ENCODE assay signal across 8 cellular contexts in genomic region chr12:106954462-106955376, GRCh38. TPM values are rescaled to one million over a fixed set of nuclear protein-coding genes. Genes with fewer than 3 reads are reported as not detected.
A peak's percentile ranks its signal among the peaks of the same experiment; 100 is the strongest.
DNase-seq lines count a peak whose midpoint lies in the region; ATAC-seq, FAIRE-seq and TF ChIP-seq lines count a peak whose summit lies in the region.

No MANE protein-coding gene starts in this region.

- no peak for TF ChIP-seq POLR2A in NB4 (IDR thresholded peaks at IDR 0.05; ENCODE audit: extremely low read depth, insufficient read length)
- no peak for TF ChIP-seq POLR2A in K562 (conservative IDR thresholded peaks at IDR 0.05)

- ATAC-seq in K562 (peak; percentile 50), GM21576 (IDR thresholded peaks at IDR 0.05; ENCODE audit: unreplicated experiment) (no peak)

- DNase-seq in stimulated activated CD4-positive, alpha-beta T cell treated with anti-CD3 and anti-CD28 coated beads, Interleukin-15, amount 100 ng/mL, for 24 hours, result peak; percentile 17
- no peak for DNase-seq in stimulated activated CD4-positive, alpha-beta T cell treated with anti-CD3 and anti-CD28 coated beads, Interleukin-12 subunit alpha, Interleukin-12 subunit beta, amount 100 ng/mL, for 4 hours
- peak; percentile 30 for DNase-seq in NB4 (ENCODE audit: low read depth)
- peak; percentile 45 to 68 (median 48) for DNase-seq in K562 (ENCODE audit: extremely low read depth in 1 of 4, low spot score in 3 of 4)
- DNase-seq in iPS-NIHi11 (ENCODE audit: low spot score), result peak; percentile 21
- DNase-seq in small intestine, result peak; percentile 30
- DNase-seq in SIG-M5 (lab: John Stamatoyannopoulos, UW), result no peak

- peaks cover 0 to 18% of the 10 kb centered on the region in 2 experiments; a peak in 3 of 5 replicates for H3K4me1 ChIP-seq in K562 (replicated peaks in 1 of 2; ENCODE audit: control insufficient read depth in 2 of 2, insufficient read depth in 2 of 2, low read length in 2 of 2)
- H3K4me1 ChIP-seq in small intestine (ENCODE audit: control insufficient read depth in 2 of 2, insufficient read depth in 1 of 2, low read depth in 1 of 2, low read length in 1 of 2), result no peaks in the 10 kb centered on the region

- H3K4me2 ChIP-seq in K562 (ENCODE audit: insufficient read depth, low read length), result peak overlapping the region; percentile 77

- no peak for TF ChIP-seq RAD21 in K562 (CRISPR knock-in tag; conservative IDR thresholded peaks at IDR 0.05 in 1 of 2, IDR thresholded peaks at IDR 0.05 in 1 of 2)

- intact Hi-C loops in K562 (cut with micrococcal nuclease), result no loop called here

- H3K27ac ChIP-seq in K562 (ENCODE audit: extremely low read depth, low read depth, low read length) (peak overlapping the region; percentile 87), small intestine (ENCODE audit: low read depth in 1 of 2, low read length in 1 of 2) (peak overlapping the region; percentile 98 to 99)

- peak overlapping the region; percentile 79 to 93 for H3K9ac ChIP-seq in K562 (ENCODE audit: insufficient read depth in 1 of 2, low read depth in 2 of 2, low read length in 2 of 2)

- POLR2A ChIA-PET in K562 (lab: Yijun Ruan, JAX), result interaction anchor here (0.5 to 3.5 kb wide), 18 partner anchors 8 to 597 kb away, joined by 3 to 28 read pairs (median 6); partner anchors contain the start of gene POLR3B

- H4K20me1 ChIP-seq in K562 (replicated peaks; ENCODE audit: control insufficient read depth, insufficient read depth, low read length), result no peaks in the 10 kb centered on the region

- no peak for TF ChIP-seq CTCF in NB4 (IDR thresholded peaks at IDR 0.05; ENCODE audit: low read depth, low read length)
- no peak for TF ChIP-seq CTCF in K562 (IDR thresholded peaks at IDR 0.05 in 2 of 3, conservative IDR thresholded peaks at IDR 0.05 in 1 of 3; ENCODE audit: insufficient read depth in 2 of 3, low read depth in 1 of 3, low read length in 3 of 3)

- H3K9me3 ChIP-seq in K562 (replicated peaks; ENCODE audit: control insufficient read depth, insufficient read depth, low read depth, low read length) (no peaks in the 10 kb centered on the region), small intestine (ENCODE audit: control insufficient read depth, low read depth) (no peaks in the 10 kb centered on the region)

- WGBS in K562 (ENCODE audit: insufficient coverage, low coverage, missing lambda C conversion rate), result 1% methylated on average over 36 of the region's 36 CpGs
- WGBS in small intestine, 3 donors, result 16 to 37% (median 27%) methylated on average over 36 of the region's 36 CpGs

- peak; percentile 71 for FAIRE-seq in K562 (lab: Jason Lieb, UNC)
- no peak for FAIRE-seq in small intestine (lab: Jason Lieb, UNC)

- no peak for TF ChIP-seq EP300 in K562 (IDR thresholded peaks at IDR 0.05; ENCODE audit: low read length)

- H3K36me3 ChIP-seq in K562 (ENCODE audit: control insufficient read depth, insufficient read depth, low read length), result no peaks in the 10 kb centered on the region; the same call in 2 of the 3 replicates
- no peaks in the 10 kb centered on the region for H3K36me3 ChIP-seq in small intestine (ENCODE audit: control insufficient read depth in 2 of 2, insufficient read depth in 2 of 2, low read length in 2 of 2)

- peak overlapping the region; percentile 73 for H3K4me3 ChIP-seq in NB4 (ENCODE audit: low read depth, low read length)
- peak overlapping the region; percentile 85 for H3K4me3 ChIP-seq in K562
- peak overlapping the region; percentile 95 to 98 for H3K4me3 ChIP-seq in small intestine (ENCODE audit: low read depth in 1 of 2, low read length in 2 of 2)

- CTCF ChIA-PET in K562 (lab: Yijun Ruan, JAX; ENCODE audit: low intra/inter-chr PET ratio), result no interaction called here

- H3K79me2 ChIP-seq in K562 (ENCODE audit: control insufficient read depth, insufficient read depth, low read length), result peaks cover 71% of the 10 kb centered on the region

- H3K27me3 ChIP-seq in K562 (ENCODE audit: control insufficient read depth in 2 of 2, insufficient read depth in 2 of 2, low read length in 2 of 2), result no peaks in the 10 kb centered on the region
- no peaks in the 10 kb centered on the region for H3K27me3 ChIP-seq in small intestine (ENCODE audit: control insufficient read depth in 2 of 2, insufficient read depth in 2 of 2, low read length in 2 of 2)

- in situ Hi-C loops in K562 (cut with MboI), result no loop called here

- TSS peak; percentile 69 for BruUV-seq in K562 (replicated peaks; lab: Mats Ljungman, UMichigan)

- no peaks in the 10 kb centered on the region for H3K9me1 ChIP-seq in K562 (ENCODE audit: control insufficient read depth, insufficient read depth, low read length)

- H2AFZ ChIP-seq in K562 (ENCODE audit: low read depth, low read length), result peak overlapping the region; percentile 79

TF ChIP-seq in K562, 482 proteins besides CTCF, POLR2A, EP300 and RAD21 (continues in another document):
- no peak for TF ChIP-seq CHD2 (IDR thresholded peaks at IDR 0.05; ENCODE audit: low read depth, low read length)
- peak; percentile 65 for TF ChIP-seq C11orf30 (IDR thresholded peaks at IDR 0.05; ENCODE audit: low read depth)
- TF ChIP-seq TCF3 (CRISPR knock-in tag; IDR thresholded peaks at IDR 0.05), result no peak
- TF ChIP-seq ARID1B (IDR thresholded peaks at IDR 0.05), result no peak
- TF ChIP-seq MAFG (tag; conservative IDR thresholded peaks at IDR 0.05), result peak; percentile 56
- TF ChIP-seq ETV5 (CRISPR knock-in tag; IDR thresholded peaks at IDR 0.05; ENCODE audit: low read depth), result no peak
- TF ChIP-seq, protein P1, sequence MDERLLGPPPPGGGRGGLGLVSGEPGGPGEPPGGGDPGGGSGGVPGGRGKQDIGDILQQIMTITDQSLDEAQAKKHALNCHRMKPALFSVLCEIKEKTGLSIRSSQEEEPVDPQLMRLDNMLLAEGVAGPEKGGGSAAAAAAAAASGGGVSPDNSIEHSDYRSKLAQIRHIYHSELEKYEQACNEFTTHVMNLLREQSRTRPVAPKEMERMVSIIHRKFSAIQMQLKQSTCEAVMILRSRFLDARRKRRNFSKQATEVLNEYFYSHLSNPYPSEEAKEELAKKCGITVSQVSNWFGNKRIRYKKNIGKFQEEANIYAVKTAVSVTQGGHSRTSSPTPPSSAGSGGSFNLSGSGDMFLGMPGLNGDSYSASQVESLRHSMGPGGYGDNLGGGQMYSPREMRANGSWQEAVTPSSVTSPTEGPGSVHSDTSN (CRISPR knock-in tag; IDR thresholded peaks at IDR 0.05; ENCODE audit: low read depth), result no peak
- TF ChIP-seq, protein P1 (tag; conservative IDR thresholded peaks at IDR 0.05; ENCODE audit: low read depth), result peak; percentile 64

RNA-seq across cellular contexts. Expression of gene TMEM263, which starts 1.0 kb away (rescaled TPM):
- 16.9 and 65.5 TPM in 2 replicates for total RNA-seq in K562 (2011; cell fraction: chromatin; rRNA removed; ENCODE audit: low replicate concordance)
- total RNA-seq in K562 (2011; cell fraction: nucleolus; rRNA removed), result 8.3 and 13.7 TPM in 2 replicates
- total RNA-seq in K562 (2011; cell fraction: nucleoplasm; rRNA removed), result 27.2 and 42.5 TPM in 2 replicates
- total RNA-seq in K562 (2014; rRNA removed) (14.8 and 18.7 TPM in 2 replicates), K562 (2014; rRNA removed; fragmentation: Illumina TruSeq; extraction: Trizol) (31.6 and 35.0 TPM in 2 replicates), K562 (2015; rRNA removed; fragmentation: Illumina TruSeq; extraction: Trizol) (24.1 and 26.4 TPM in 2 replicates), K562 (2021) (26.7 and 27.4 TPM in 2 replicates)
- polyA plus RNA-seq in K562 (2011; rRNA removed) (36.7 and 37.8 TPM in 2 replicates), K562 (2014; fragmentation: Illumina TruSeq; extraction: Trizol) (22.3 and 24.4 TPM in 2 replicates), K562 (2014; fragmentation: Nextera tagmentation; extraction: Ambion mirVana) (10 to 100 TPM; 14.8 to 17.8 TPM), K562 (2014; rRNA removed) (12.6 and 13.7 TPM in 2 replicates), small intestine (10 to 100 TPM; 12.7 to 27.3 (median 13.8) TPM)
- 11.5 and 19.9 TPM in 2 replicates for polyA plus RNA-seq in K562 (2011; cell fraction: cytosol; rRNA removed)
- polyA plus RNA-seq in K562 (2011; cell fraction: nucleus; rRNA removed), result 12.5 and 19.9 TPM in 2 replicates
- polyA plus RNA-seq in K562 (2012), result 21.6 and 24.9 TPM in 2 replicates
- 67.2 and 88.0 TPM in 2 replicates for polyA minus RNA-seq in K562 (2011; rRNA and poly(A)+ RNA removed)
- 27.7 and 36.7 TPM in 2 replicates for polyA minus RNA-seq in K562 (2011; cell fraction: cytosol; rRNA and poly(A)+ RNA removed)
- polyA minus RNA-seq in K562 (2011; cell fraction: nucleus; rRNA and poly(A)+ RNA removed), result 11.0 and 29.5 TPM in 2 replicates

RNA-seq across cellular contexts. Expression of gene MTERF2, which starts 32.2 kb away (rescaled TPM):
- 17.7 and 36.2 TPM in 2 replicates for total RNA-seq in K562 (2011; cell fraction: chromatin; rRNA removed; ENCODE audit: low replicate concordance)
- total RNA-seq in K562 (2011; cell fraction: nucleolus; rRNA removed), result 12.2 and 16.4 TPM in 2 replicates
- total RNA-seq in K562 (2011; cell fraction: nucleoplasm; rRNA removed), result 24.3 and 33.8 TPM in 2 replicates
- total RNA-seq in K562 (2014; rRNA removed) (26.4 and 35.9 TPM in 2 replicates), K562 (2014; rRNA removed; fragmentation: Illumina TruSeq; extraction: Trizol) (29.6 and 34.7 TPM in 2 replicates), K562 (2015; rRNA removed; fragmentation: Illumina TruSeq; extraction: Trizol) (34.1 and 37.0 TPM in 2 replicates), K562 (2021) (30.3 and 33.7 TPM in 2 replicates)
- polyA plus RNA-seq in K562 (2011; rRNA removed) (28.3 and 33.2 TPM in 2 replicates), K562 (2014; fragmentation: Illumina TruSeq; extraction: Trizol) (32.5 and 39.5 TPM in 2 replicates), K562 (2014; fragmentation: Nextera tagmentation; extraction: Ambion mirVana) (10 to 100 TPM; 10.0 to 11.6 TPM), K562 (2014; rRNA removed) (55.3 and 63.2 TPM in 2 replicates), small intestine (10 to 100 TPM in 2 of 3 donors, 1 to 10 TPM in 1; 4.9 to 20.8 (median 10.7) TPM)
- 4.7 and 14.0 TPM in 2 replicates for polyA plus RNA-seq in K562 (2011; cell fraction: cytosol; rRNA removed)
- polyA plus RNA-seq in K562 (2011; cell fraction: nucleus; rRNA removed), result 43.6 and 46.2 TPM in 2 replicates
- 21.4 and 28.5 TPM in 2 replicates for polyA plus RNA-seq in K562 (2012)
- 14.2 and 15.7 TPM in 2 replicates for polyA minus RNA-seq in K562 (2011; rRNA and poly(A)+ RNA removed)
- 8.3 TPM in 2 replicates for polyA minus RNA-seq in K562 (2011; cell fraction: cytosol; rRNA and poly(A)+ RNA removed)
- 11.4 and 18.4 TPM in 2 replicates for polyA minus RNA-seq in K562 (2011; cell fraction: nucleus; rRNA and poly(A)+ RNA removed)

Comparison
In these comparisons a context has a peak if more than half of its experiments do, and no peak if none do; other contexts are left out.
1. DNase-seq: peak in stimulated activated CD4-positive, alpha-beta T cell treated with anti-CD3 and anti-CD28 coated beads, Interleukin-15, amount 100 ng/mL, for 24 hours (single experiment), NB4 (single experiment), K562 (4 of 4), iPS-NIHi11 (single experiment) and small intestine (single experiment); none in stimulated activated CD4-positive, alpha-beta T cell treated with anti-CD3 and anti-CD28 coated beads, Interleukin-12 subunit alpha, Interleukin-12 subunit beta, amount 100 ng/mL, for 4 hours (single experiment) and SIG-M5 (single experiment).
2. Peak in every context shown above with its lines, with median percentiles within 50 percentile points of each other: H3K4me3 ChIP-seq.